22 cellular contexts compared by ENCODE assay signal in the genomic region with DNA sequence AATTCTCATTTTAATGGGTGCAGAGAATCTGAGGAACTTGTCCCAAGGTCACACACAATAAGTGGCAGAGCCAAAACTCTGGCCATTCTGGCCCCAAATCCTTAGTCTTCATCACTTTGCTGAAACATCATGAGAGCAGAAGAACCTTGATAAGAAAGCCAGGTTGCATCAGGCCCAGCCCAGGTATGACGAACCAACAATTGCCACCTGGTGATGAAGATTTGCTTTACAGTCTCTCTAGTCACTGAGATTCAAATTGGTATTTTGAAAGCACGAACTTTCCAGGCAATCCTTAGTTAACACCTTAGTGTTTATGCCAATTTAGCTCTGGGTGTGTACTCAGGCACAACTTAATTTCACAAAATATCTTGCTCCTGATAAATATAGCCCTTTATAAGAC.
"Had no signal": no experiment of that assay in that cellular context is flagged by ENCODE, and none has a peak within 500 bp of the region (broad histone marks: within the 10 kb centered on the region; RNA-seq: fewer than 3 reads in every experiment).

No MANE protein-coding gene starts in this region.

- H3K4me3 Mint-ChIP-seq: IgD-negative memory B cell, T-cell had no signal

- H3K27me3 Mint-ChIP-seq: IgD-negative memory B cell, T-cell had no signal

- H3K36me3 Mint-ChIP-seq: IgD-negative memory B cell, T-cell had no signal

- H3K9ac ChIP-seq: KMS-11, SK-N-SH had no signal

- H3K4me3 ChIP-seq: K562 had no signal

- H3K4me1 Mint-ChIP-seq: IgD-negative memory B cell, T-cell had no signal

- ATAC-seq: K562, T-cell had no signal

- H3K27ac Mint-ChIP-seq: IgD-negative memory B cell, T-cell had no signal

- DNase-seq: Kasumi-1, MM.1S, NCI-H1092 treated with DMSO at 0.1 percent for 48 hours, NCI-H1436, NCI-H187, NCI-H2029, NCI-H2081 treated with DMSO at 0.1 percent for 48 hours, NCI-H2171, NCI-H226, NCI-H446, NCI-H510A, NCI-H524 treated with DMSO at 0.1 percent for 48 hours, NCI-H69, NCI-H774, SHP77, SK-N-SH, SW 1271, T-cell had no signal

- H3K27ac ChIP-seq: KMS-11, RWPE1 had no signal

- H3K9me3 ChIP-seq: SK-N-SH had no signal
